In genomic region chr3:6608843-6609242, GRCh38 we compare ENCODE assay signal across 22 cellular contexts.
DNase-seq lines count a peak whose midpoint lies in the region; ATAC-seq, FAIRE-seq and TF ChIP-seq lines count a peak whose summit lies in the region.
"Had no signal": no experiment of that assay in that cellular context is flagged by ENCODE, and none has a peak within 500 bp of the region (broad histone marks: within the 10 kb centered on the region; RNA-seq: fewer than 3 reads in every experiment).

No MANE protein-coding gene starts in this region.

- H3K4ac ChIP-seq in H9 (ENCODE audit: low read depth, low read length): no peak overlapping the region

- no peak overlapping the region for H3T11ph ChIP-seq in H9 (ENCODE audit: low read length)

- no peaks in the 10 kb centered on the region for H3K27me3 Mint-ChIP-seq in H9 (ENCODE audit: low read depth)
- H3K27me3 Mint-ChIP-seq: B cell; CD4-positive, alpha-beta T cell had no signal

- no peak overlapping the region for H4K8ac ChIP-seq in H9 (replicated peaks; ENCODE audit: insufficient read length, low read depth, low read length)

- H3K79me1 ChIP-seq in H9 (ENCODE audit: insufficient read depth, low read depth, low read length, poor library complexity, severe bottlenecking): no peaks in the 10 kb centered on the region

- H3K4me3 ChIP-seq in K562: no peak overlapping the region
- H3K4me3 ChIP-seq: A549; BLaER1 treated with 17β-estradiol and CSF1 and Interleukin-3, amounts not matched to agents 10 nM and 100 nM had no signal

- no peaks in the 10 kb centered on the region for H3K9me1 ChIP-seq in K562 (ENCODE audit: control insufficient read depth, insufficient read depth, low read length)

- no peak overlapping the region for H3K4me2 ChIP-seq in H9 (ENCODE audit: insufficient read depth, insufficient read length, low read length)
- H3K4me2 ChIP-seq in K562 (ENCODE audit: insufficient read depth, low read length): no peak overlapping the region
- H3K4me2 ChIP-seq: A549; BLaER1 treated with 17β-estradiol and CSF1 and Interleukin-3, amounts not matched to agents 10 nM and 100 nM had no signal

- H3K23ac ChIP-seq in H9 (ENCODE audit: insufficient read length, low read depth, low read length): no peak overlapping the region

- no peaks in the 10 kb centered on the region for H3K79me2 ChIP-seq in H9 (ENCODE audit: insufficient read depth, low read length)
- peaks cover 60% of the 10 kb centered on the region for H3K79me2 ChIP-seq in K562 (ENCODE audit: control insufficient read depth, insufficient read depth, low read length)

- H3K4me1 Mint-ChIP-seq in H9: peaks cover 6 to 9% of the 10 kb centered on the region in 2 experiments
- H3K4me1 Mint-ChIP-seq: B cell had no signal

- H3K27me3 ChIP-seq in H9 (ENCODE audit: insufficient read depth, low read length): no peaks in the 10 kb centered on the region
- H3K27me3 ChIP-seq in K562 (ENCODE audit: control insufficient read depth in 2 of 2, insufficient read depth in 2 of 2, low read length in 2 of 2): no peaks in the 10 kb centered on the region
- H3K27me3 ChIP-seq: BLaER1 treated with 17β-estradiol and CSF1 and Interleukin-3, amounts not matched to agents 10 nM and 100 nM had no signal

- no peak overlapping the region for H3K14ac ChIP-seq in H9 (ENCODE audit: insufficient read depth, low read length)

- no peak overlapping the region for H2AFZ ChIP-seq in H9 (ENCODE audit: low read length)
- no peak overlapping the region for H2AFZ ChIP-seq in K562 (ENCODE audit: low read depth, low read length)

- H3K4me1 ChIP-seq in H9 (ENCODE audit: insufficient read depth, low read length): no peaks in the 10 kb centered on the region; the same call in 1 of the 2 replicates
- H3K4me1 ChIP-seq in K562 (replicated peaks in 1 of 2; ENCODE audit: control insufficient read depth in 2 of 2, insufficient read depth in 2 of 2, low read length in 2 of 2): peaks cover 0 to 10% of the 10 kb centered on the region in 2 experiments; a peak in 2 of 5 replicates
- H3K4me1 ChIP-seq: A549, Caco-2 had no signal

- no peaks in the 10 kb centered on the region for H4K20me1 ChIP-seq in H9 (ENCODE audit: control insufficient read depth, insufficient read depth, insufficient read length)
- H4K20me1 ChIP-seq in K562 (replicated peaks; ENCODE audit: control insufficient read depth, insufficient read depth, low read length): no peaks in the 10 kb centered on the region
- H4K20me1 ChIP-seq: BLaER1 treated with 17β-estradiol and CSF1 and Interleukin-3, amounts not matched to agents 10 nM and 100 nM had no signal

- H2AK5ac ChIP-seq in H9 (ENCODE audit: insufficient read length, low read length): no peak overlapping the region

- H3K9ac ChIP-seq in H9 (ENCODE audit: extremely low read depth, insufficient read length, low read length) (no peak overlapping the region), K562 (ENCODE audit: insufficient read depth in 1 of 2, low read depth in 2 of 2, low read length in 2 of 2) (no peak overlapping the region)
- H3K9ac ChIP-seq: BLaER1 treated with 17β-estradiol and CSF1 and Interleukin-3, amounts not matched to agents 10 nM and 100 nM had no signal

- BruUV-seq in K562 (replicated peaks; lab: Mats Ljungman, UMichigan): no TSS peak

- H3K9me3 ChIP-seq in H9 (ENCODE audit: control insufficient read depth, low read depth, low read length) (no peaks in the 10 kb centered on the region), K562 (replicated peaks; ENCODE audit: control insufficient read depth, insufficient read depth, low read depth, low read length) (no peaks in the 10 kb centered on the region)
- H3K9me3 ChIP-seq: A549; BLaER1 treated with 17β-estradiol and CSF1 and Interleukin-3, amounts not matched to agents 10 nM and 100 nM; Caco-2 had no signal

- no peak overlapping the region for H2BK15ac ChIP-seq in H9 (ENCODE audit: low read depth, low read length)

- FAIRE-seq in K562 (lab: Jason Lieb, UNC): peak; percentile 70
- FAIRE-seq: A549, D721Med, G401.6, GM12891, GM18507 had no signal

- H2BK5ac ChIP-seq in H9 (ENCODE audit: insufficient read length, low read length): no peak overlapping the region

- DNase-seq in H9 (no peak), HuH-7.5 (ENCODE audit: low spot score) (peak; percentile 11), K562 (ENCODE audit: extremely low read depth in 1 of 4, low spot score in 3 of 4) (peak in 3 of 4 experiments; percentile 14 to 68 (median 49)), NCI-H1105 (lab: John Stamatoyannopoulos, UW) (no peak)
- DNase-seq: AML-193; Caco-2; Calu3; CD4-positive, alpha-beta T cell; CD8-positive, alpha-beta T cell; DMS79 treated with DMSO at 0.1 percent for 48 hours; GF-D8 had no signal

- POLR2A ChIA-PET in K562 (lab: Yijun Ruan, JAX): no interaction called here

- ATAC-seq in K562: peak; percentile 89
- no peak for ATAC-seq in esophagus mucosa
- ATAC-seq in HG02588 (IDR thresholded peaks at IDR 0.05; ENCODE audit: unreplicated experiment): no peak
- ATAC-seq: A549; CD8-positive, alpha-beta T cell had no signal

- no peaks in the 10 kb centered on the region for H3K36me3 ChIP-seq in K562 (ENCODE audit: control insufficient read depth, insufficient read depth, low read length)
- H3K36me3 ChIP-seq: BLaER1 treated with 17β-estradiol and CSF1 and Interleukin-3, amounts not matched to agents 10 nM and 100 nM had no signal

- TF ChIP-seq POLR2A in K562 (conservative IDR thresholded peaks at IDR 0.05): no peak

- in situ Hi-C loops in K562 (cut with MboI): no loop called here

- no peak overlapping the region for H2BK12ac ChIP-seq in H9 (ENCODE audit: insufficient read length, low read depth, low read length)

- H3K4me3 Mint-ChIP-seq in H9: no peak overlapping the region
- H3K4me3 Mint-ChIP-seq: B cell; CD4-positive, alpha-beta T cell; CD8-positive, alpha-beta T cell had no signal

- no peak overlapping the region for H2BK120ac ChIP-seq in H9 (ENCODE audit: low read depth, low read length, poor library complexity, severe bottlenecking)

- H3K56ac ChIP-seq in H9 (ENCODE audit: insufficient read length, low read depth, low read length): no peak overlapping the region

- H2BK20ac ChIP-seq in H9 (ENCODE audit: low read depth, low read length, poor library complexity, severe bottlenecking): no peak overlapping the region

- no peak for TF ChIP-seq RAD21 in K562 (CRISPR knock-in tag; conservative IDR thresholded peaks at IDR 0.05 in 1 of 2, IDR thresholded peaks at IDR 0.05 in 1 of 2)

- no peaks in the 10 kb centered on the region; a peak in 2 of 7 replicates for H3K36me3 Mint-ChIP-seq in H9 (ENCODE audit: insufficient read depth in 1 of 3, low read depth in 3 of 3)
- H3K36me3 Mint-ChIP-seq: CD8-positive, alpha-beta T cell had no signal

- TF ChIP-seq EP300 in K562 (IDR thresholded peaks at IDR 0.05; ENCODE audit: low read length): no peak

- no peaks in the 10 kb centered on the region for H3K23me2 ChIP-seq in H9 (ENCODE audit: insufficient read length, low read depth, low read length, poor library complexity, severe bottlenecking)

- peak overlapping the region; percentile 42 for H4K5ac ChIP-seq in H9 (ENCODE audit: insufficient read length, low read depth, low read length)

- no peak for TF ChIP-seq CTCF in H9 (conservative IDR thresholded peaks at IDR 0.05)
- TF ChIP-seq CTCF in K562 (IDR thresholded peaks at IDR 0.05 in 2 of 3, conservative IDR thresholded peaks at IDR 0.05 in 1 of 3; ENCODE audit: insufficient read depth in 2 of 3, low read depth in 1 of 3, low read length in 3 of 3): no peak

- H3K27ac Mint-ChIP-seq in H9: no peak overlapping the region; a peak in 1 of 7 replicates
- H3K27ac Mint-ChIP-seq: B cell; CD4-positive, alpha-beta T cell; CD8-positive, alpha-beta T cell had no signal

- H3K27ac ChIP-seq in H9 (ENCODE audit: insufficient read length, low read depth, low read length): no peak overlapping the region
- H3K27ac ChIP-seq in K562 (ENCODE audit: extremely low read depth, low read depth, low read length): no peak overlapping the region; the same call in 2 of the 3 replicates
- H3K27ac ChIP-seq: 22Rv1; A549; BLaER1 treated with 17β-estradiol and CSF1 and Interleukin-3, amounts not matched to agents 10 nM and 100 nM; C4-2B had no signal

- CTCF ChIA-PET in K562 (lab: Yijun Ruan, JAX; ENCODE audit: low intra/inter-chr PET ratio): no interaction called here

- WGBS in H9 (ENCODE audit: extremely low coverage, insufficient read length, low lambda C conversion rate): no CpG with 5 or more reads among the region's 4 CpGs
- 16% methylated on average over 4 of the region's 4 CpGs for WGBS in K562 (ENCODE audit: insufficient coverage, low coverage, missing lambda C conversion rate)

- intact Hi-C loops in K562 (cut with micrococcal nuclease): no loop called here

- no peak overlapping the region for H4K91ac ChIP-seq in H9 (ENCODE audit: insufficient read length, low read depth, low read length)

- peaks cover 0 to under 1% of the 10 kb centered on the region in 2 experiments; a peak in 1 of 5 replicates for H3K9me3 Mint-ChIP-seq in H9

- H3K18ac ChIP-seq in H9 (ENCODE audit: insufficient read length, low read depth, low read length): no peak overlapping the region

TF ChIP-seq in K562, 482 proteins besides CTCF, POLR2A, EP300 and RAD21 (continues in another document):
- TF ChIP-seq CBFA2T3 (IDR thresholded peaks at IDR 0.05) (peak; percentile 71), ATF3 (IDR thresholded peaks at IDR 0.05) (peak; percentile 32; the same call in 1 of the 2 replicates), ATF3 (CRISPR knock-in tag; conservative IDR thresholded peaks at IDR 0.05) (no peak; the same call in 1 of the 2 replicates), ZNF354B (CRISPR knock-in tag; IDR thresholded peaks at IDR 0.05) (no peak), ETV6 (IDR thresholded peaks at IDR 0.05; ENCODE audit: borderline replicate concordance in 1 of 2, low read depth in 2 of 2, low read length in 1 of 2) (no peak), ETV6 (CRISPR knock-in tag; IDR thresholded peaks at IDR 0.05; ENCODE audit: borderline replicate concordance) (no peak), CBX3 (IDR thresholded peaks at IDR 0.05; ENCODE audit: borderline replicate concordance in 1 of 2, low read length in 2 of 2) (peak in 1 of 2 experiments; percentile 42; a peak in 1 of 3 replicates), NFATC3 (IDR thresholded peaks at IDR 0.05) (0 out of 2 replicates have a peak, but pooled peaks have one; percentile 70), NR2C1 (IDR thresholded peaks at IDR 0.05) (no peak), NR2C1 (tag; IDR thresholded peaks at IDR 0.05) (0 out of 2 replicates have a peak, but pooled peaks have one; percentile 43), FOXK2 (conservative IDR thresholded peaks at IDR 0.05 in 1 of 2, IDR thresholded peaks at IDR 0.05 in 1 of 2; ENCODE audit: low read depth in 2 of 2) (peak in 1 of 2 experiments; percentile 56; a peak in 1 of 4 replicates), TCF3 (CRISPR knock-in tag; IDR thresholded peaks at IDR 0.05) (peak; percentile 54; the same call in 1 of the 2 replicates)

Comparison
In these comparisons a context has a peak if more than half of its experiments do, and no peak if none do; other contexts are left out.
1. DNase-seq: peak in HuH-7.5 (single experiment) and K562 (3 of 4); none in H9 (single experiment) and NCI-H1105 (single experiment).